ENCODE assay signal across 1 cellular context in genomic region chr22:37331034-37331428, GRCh38.
TF ChIP-seq lines count a peak whose summit lies in the region.

No MANE protein-coding gene starts in this region.

TF ChIP-seq in SK-N-SH treated with all-trans-retinoic acid at 6 μM for 48 hours, 23 proteins besides CTCF, POLR2A, EP300 and RAD21 (continued from another document):
- TF ChIP-seq ZNF565 (CRISPR knock-in tag; conservative IDR thresholded peaks at IDR 0.05; ENCODE audit: low read depth), result no peak
